Comparison of ENCODE assay signal across 19 cellular contexts in the genomic region with DNA sequence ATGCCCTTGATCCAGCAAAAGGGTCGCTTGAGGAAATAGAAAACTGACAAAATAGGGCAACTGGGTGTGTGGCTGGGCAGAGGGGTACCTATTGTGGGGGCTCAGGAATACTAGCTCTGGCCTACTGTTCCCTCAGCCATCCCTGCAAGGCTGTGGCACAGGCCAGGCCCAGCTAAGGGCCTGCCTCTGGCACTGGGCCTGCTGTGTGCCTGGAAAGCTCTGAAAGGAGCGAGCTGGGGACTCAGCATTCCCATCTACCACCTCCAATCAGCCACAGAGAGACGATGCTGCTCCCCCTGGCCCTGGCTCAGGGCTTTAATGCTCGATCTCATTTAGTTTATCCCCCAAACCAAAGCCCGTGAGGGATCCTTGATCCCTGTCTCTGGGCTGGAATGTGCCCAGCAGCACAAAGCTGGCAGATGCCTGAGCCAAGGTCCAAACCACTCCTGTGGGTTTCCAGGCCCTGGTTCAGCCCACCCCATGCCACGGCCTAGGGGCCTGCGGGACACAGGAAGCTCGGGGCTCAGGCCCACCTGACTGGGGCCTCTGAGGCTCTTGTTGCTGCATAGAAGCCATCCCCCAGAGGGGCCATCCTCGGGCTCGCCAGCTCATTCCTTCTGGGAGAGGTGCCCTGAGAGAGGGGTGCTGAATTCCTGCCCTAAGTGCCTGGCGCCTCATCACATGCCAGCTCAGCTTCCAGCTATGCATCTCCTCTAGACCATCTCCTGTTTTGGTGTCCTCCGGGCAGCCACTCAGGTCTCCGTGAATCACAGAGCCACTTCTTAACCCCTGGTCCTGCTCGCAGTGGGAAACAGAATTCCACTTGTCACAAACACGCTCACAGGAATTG. TPM values are rescaled to one million over a fixed set of nuclear protein-coding genes. Genes with fewer than 3 reads are reported as not detected.
DNase-seq lines count a peak whose midpoint lies in the region; ATAC-seq, FAIRE-seq and TF ChIP-seq lines count a peak whose summit lies in the region.
"Had no signal": no experiment of that assay in that cellular context is flagged by ENCODE, and none has a peak within 500 bp of the region (broad histone marks: within the 10 kb centered on the region; RNA-seq: fewer than 3 reads in every experiment).

No MANE protein-coding gene starts in this region.

- no peaks in the 10 kb centered on the region for H3K27me3 ChIP-seq in brain microvascular endothelial cell (replicated peaks)
- H3K27me3 ChIP-seq: pancreas had no signal

- POLR2A ChIA-PET in AG04449 (lab: Yijun Ruan, JAX), result interaction anchor here (0.6 to 0.7 kb wide), 3 partner anchors 13 to 790 kb away, joined by 3 to 4 read pairs (median 3); no protein-coding TSS in a partner anchor

- no peak overlapping the region for H3K4me3 ChIP-seq in AG04449 (ENCODE audit: low read depth, low read length)
- no peak overlapping the region for H3K4me3 ChIP-seq in brain microvascular endothelial cell (ENCODE audit: low read depth, low read length)
- H3K4me3 ChIP-seq: coronary artery, pancreas had no signal

- H3K27ac ChIP-seq in brain microvascular endothelial cell, result no peak overlapping the region
- H3K27ac ChIP-seq: coronary artery, pancreas had no signal

- H3K27ac Mint-ChIP-seq in mesothelial cell of epicardium, result no peak overlapping the region
- H3K27ac Mint-ChIP-seq: activated CD8-positive, alpha-beta memory T cell treated with anti-CD3 and anti-CD28 coated beads, Interleukin-2, amount 10 ng/mL, durations not matched to agents 7 days and 5 days; activated naive CD4-positive, alpha-beta T cell treated with anti-CD3 and anti-CD28 coated beads, Interleukin-2, amount 50 U/mL, for 72 hours; IgD-negative memory B cell; memory B cell had no signal

- no peak overlapping the region for H3K4me3 Mint-ChIP-seq in mesothelial cell of epicardium
- H3K4me3 Mint-ChIP-seq: activated CD8-positive, alpha-beta memory T cell treated with anti-CD3 and anti-CD28 coated beads, Interleukin-2, amount 10 ng/mL, durations not matched to agents 7 days and 5 days; memory B cell had no signal

- no peak for FAIRE-seq in HTR-8/SVneo (lab: Jason Lieb, UNC)
- FAIRE-seq: pancreas had no signal

- peaks cover 16% of the 10 kb centered on the region for H3K27me3 Mint-ChIP-seq in mesothelial cell of epicardium (ENCODE audit: low read depth)

- peak; percentile 68 for DNase-seq in AG04449 (ENCODE audit: low read depth, low spot score)
- peak; percentile 71 for DNase-seq in HTR-8/SVneo (ENCODE audit: insufficient read length, low spot score)
- peak; percentile 11 for DNase-seq in brain microvascular endothelial cell
- peak; percentile 72 for DNase-seq in kidney tubule cell (ENCODE audit: low spot score)
- no peak for DNase-seq in activated naive CD4-positive, alpha-beta T cell treated with Interleukin-2 at 50 U/mL for 16 hours
- no peak for DNase-seq in mesothelial cell of epicardium (ENCODE audit: low spot score in 2 of 2, unreplicated experiment in 2 of 2)
- DNase-seq: activated CD8-positive, alpha-beta memory T cell treated with anti-CD3 and anti-CD28 coated beads, Interleukin-2, amount 10 ng/mL, durations not matched to agents 7 days and 5 days; DND-41; NCI-H146; NCI-H524 treated with DMSO at 0.1 percent for 48 hours; pancreas; SHP77 had no signal

- in situ Hi-C loops in brain microvascular endothelial cell (cut with HindIII; ENCODE audit: low pct_ligation_motif_present, low sequenced_read_pairs), result no loop called here

- H3K9me3 Mint-ChIP-seq in mesothelial cell of epicardium, result peaks cover 8% of the 10 kb centered on the region

- TF ChIP-seq CTCF in AG04449 (IDR thresholded peaks at IDR 0.05; ENCODE audit: insufficient read depth, low read length, missing control alignments) (no peak), brain microvascular endothelial cell (IDR thresholded peaks at IDR 0.05; ENCODE audit: low read depth, low read length, missing control alignments) (no peak), mesothelial cell of epicardium (IDR thresholded peaks at IDR 0.05; ENCODE audit: unreplicated experiment) (no peak)

- peaks cover 8% of the 10 kb centered on the region for H3K4me1 Mint-ChIP-seq in mesothelial cell of epicardium

- CTCF ChIA-PET in AG04449 (lab: Yijun Ruan, JAX), result interaction anchor here (0.6 to 2.3 kb wide), 7 partner anchors 30 to 264 kb away, joined by 3 to 11 read pairs (median 4); a partner anchor contains a TSS

- ATAC-seq in HG02852 (IDR thresholded peaks at IDR 0.05; ENCODE audit: unreplicated experiment) (no peak), GM19452 (IDR thresholded peaks at IDR 0.05; ENCODE audit: unreplicated experiment) (no peak)
- ATAC-seq: activated CD8-positive, alpha-beta memory T cell treated with anti-CD3 and anti-CD28 coated beads, Interleukin-2, amount 10 ng/mL, durations not matched to agents 7 days and 5 days; activated naive CD4-positive, alpha-beta T cell treated with anti-CD3 and anti-CD28 coated beads, Interleukin-2, amount 50 U/mL, for 72 hours; HCT116; pancreas had no signal

- no peaks in the 10 kb centered on the region for H3K36me3 ChIP-seq in brain microvascular endothelial cell (replicated peaks)
- H3K36me3 ChIP-seq: pancreas had no signal

- peaks cover 2% of the 10 kb centered on the region for H3K36me3 Mint-ChIP-seq in mesothelial cell of epicardium

RNA-seq across cellular contexts. Expression of gene KCNF1, which starts 43.0 kb away (rescaled TPM):
- 0.72 to 0.93 TPM (median 0.83 TPM) in 3 replicates for total RNA-seq in mesothelial cell of epicardium
- total RNA-seq: activated CD8-positive, alpha-beta memory T cell treated with anti-CD3 and anti-CD28 coated beads, Interleukin-2, amount 10 ng/mL, durations not matched to agents 7 days and 5 days; activated naive CD4-positive, alpha-beta T cell treated with anti-CD3 and anti-CD28 coated beads, Interleukin-2, amount 50 U/mL, for 72 hours had no signal

RNA-seq across cellular contexts. Expression of gene PDIA6, which starts 56.1 kb away (rescaled TPM):
- 201 to 210 TPM (median 208 TPM) in 3 replicates for total RNA-seq in mesothelial cell of epicardium

Comparison
In these comparisons a context has a peak if more than half of its experiments do, and no peak if none do; other contexts are left out.
1. DNase-seq: peak in AG04449 (single experiment), HTR-8/SVneo (single experiment), brain microvascular endothelial cell (single experiment) and kidney tubule cell (single experiment); none in activated naive CD4-positive, alpha-beta T cell treated with Interleukin-2 at 50 U/mL for 16 hours (single experiment) and mesothelial cell of epicardium (0 of 2).